Comparison of ENCODE assay signal across 8 cellular contexts in genomic region chr21:36966066-36966845, GRCh38. TPM values are rescaled to one million over a fixed set of nuclear protein-coding genes. Genes with fewer than 3 reads are reported as not detected.
DNase-seq lines count a peak whose midpoint lies in the region; ATAC-seq and TF ChIP-seq lines count a peak whose summit lies in the region.

HLCS (minus strand) TSS chr21:36966669; CDS start chr21:36966638, 31 bp downstream.

- peak; percentile 91 for ATAC-seq in Right ventricle myocardium inferior
- peak; percentile 66 for ATAC-seq in HG02943 (IDR thresholded peaks at IDR 0.05; ENCODE audit: low read depth, unreplicated experiment)
- peak; percentile 90 for ATAC-seq in WTC11

- POLR2A ChIA-PET in WTC11 (lab: Charles Lee) = interaction anchor here (1.0 to 1.6 kb wide), 2 partner anchors 13 to 19 kb away, joined by 3 to 5 read pairs; no protein-coding TSS in a partner anchor

- no peaks in the 10 kb centered on the region for H3K9me3 Mint-ChIP-seq in WTC11

- peak within 1 kb of the TSS; percentile 70 to 72 for H3K4me3 ChIP-seq in cardiac fibroblast (replicated peaks in 1 of 2; ENCODE audit: low read depth in 2 of 2, low read length in 2 of 2)

- H3K27ac Mint-ChIP-seq in WTC11 = peak within 1 kb of the TSS; percentile 74

- H3K4me1 Mint-ChIP-seq in WTC11 = peaks cover 13% of the 10 kb centered on the region

- intact Hi-C loops in Right ventricle myocardium inferior (cut with DNase I) = loop anchor here (2.0 kb wide), 1 partner anchor 15 kb away; no protein-coding TSS in a partner anchor
- intact Hi-C loops in cardiac septum (cut with DNase I) = loop anchor here (1.0 kb wide), 1 partner anchor 24 kb away; no protein-coding TSS in a partner anchor

- peak within 1 kb of the TSS; percentile 75 for H3K4me3 Mint-ChIP-seq in WTC11

- H3K36me3 Mint-ChIP-seq in WTC11 = 0 out of 2 replicates have a peak, but pooled peaks cover 5% of the 10 kb centered on the region

- TF ChIP-seq CTCF in WTC11 (IDR thresholded peaks at IDR 0.05) (no peak), cardiac fibroblast (IDR thresholded peaks at IDR 0.05; ENCODE audit: low read depth, low read length) (no peak)

- no peaks in the 10 kb centered on the region for H3K27me3 Mint-ChIP-seq in WTC11 (ENCODE audit: low read depth)

- CTCF ChIA-PET in WTC11 (lab: Charles Lee) = interaction anchor here (0.6 to 2.8 kb wide), 16 partner anchors 10 to 695 kb away, joined by 3 to 21 read pairs (median 4); partner anchors contain the start of gene RIPPLY3

- peak; percentile 76 for DNase-seq in Right ventricle myocardium inferior (ENCODE audit: missing footprints)
- DNase-seq in cardiac septum (ENCODE audit: low spot score) = no peak
- DNase-seq in NCI-H2081 treated with DMSO at 0.1 percent for 48 hours (lab: John Stamatoyannopoulos, UW) = peak; percentile 10
- peak; percentile 73 for DNase-seq in WTC11 (ENCODE audit: low spot score)
- peak; percentile 55 to 72 for DNase-seq in cardiac fibroblast (ENCODE audit: low read depth in 2 of 2)
- peak; percentile 87 for DNase-seq in kidney tubule cell (ENCODE audit: low spot score)
- peak; percentile 64 for DNase-seq in stimulated activated CD4-positive, alpha-beta T cell treated with anti-CD3 and anti-CD28 coated beads, Interleukin-1b, Interleukin-23, amount 100 ng/mL, for 48 hours

TF ChIP-seq in WTC11, 78 proteins besides CTCF, POLR2A, EP300 and RAD21:
- TF ChIP-seq RORB (CRISPR knock-in tag; IDR thresholded peaks at IDR 0.05) = no peak
- TF ChIP-seq ZBTB43 (CRISPR knock-in tag; IDR thresholded peaks at IDR 0.05) = no peak
- TF ChIP-seq NR2C2 (CRISPR knock-in tag; IDR thresholded peaks at IDR 0.05) = no peak
- no peak for TF ChIP-seq HMGXB4 (CRISPR knock-in tag; IDR thresholded peaks at IDR 0.05)
- no peak for TF ChIP-seq GTF2I (CRISPR knock-in tag; conservative IDR thresholded peaks at IDR 0.05)
- TF ChIP-seq OVOL2 (CRISPR knock-in tag; IDR thresholded peaks at IDR 0.05; ENCODE audit: borderline replicate concordance) = no peak
- TF ChIP-seq IRF1 (CRISPR knock-in tag; IDR thresholded peaks at IDR 0.05) = no peak
- no peak for TF ChIP-seq MLX (CRISPR knock-in tag; IDR thresholded peaks at IDR 0.05)
- TF ChIP-seq KAT7 (CRISPR knock-in tag; IDR thresholded peaks at IDR 0.05; ENCODE audit: borderline replicate concordance) = no peak; the same call in 1 of the 2 replicates
- TF ChIP-seq ZNF121 (CRISPR knock-in tag; IDR thresholded peaks at IDR 0.05) = no peak
- no peak for TF ChIP-seq HMGA2 (CRISPR knock-in tag; IDR thresholded peaks at IDR 0.05)
- TF ChIP-seq TEAD4 (CRISPR knock-in tag; IDR thresholded peaks at IDR 0.05) = no peak
- no peak for TF ChIP-seq E2F1 (CRISPR knock-in tag; IDR thresholded peaks at IDR 0.05)
- TF ChIP-seq ETV6 (CRISPR knock-in tag; IDR thresholded peaks at IDR 0.05) = no peak
- no peak for TF ChIP-seq AR (CRISPR knock-in tag; IDR thresholded peaks at IDR 0.05)
- no peak for TF ChIP-seq TCF7 (CRISPR knock-in tag; IDR thresholded peaks at IDR 0.05; ENCODE audit: low read depth)
- TF ChIP-seq ZNF512 (CRISPR knock-in tag; IDR thresholded peaks at IDR 0.05; ENCODE audit: borderline replicate concordance) = no peak
- TF ChIP-seq RELA (CRISPR knock-in tag; IDR thresholded peaks at IDR 0.05; ENCODE audit: borderline replicate concordance) = no peak
- TF ChIP-seq ATF1 (CRISPR knock-in tag; IDR thresholded peaks at IDR 0.05) = no peak
- TF ChIP-seq IRF2 (CRISPR knock-in tag; IDR thresholded peaks at IDR 0.05; ENCODE audit: borderline replicate concordance, low read depth) = no peak

RNA-seq across cellular contexts. Expression of gene HLCS, which starts in this region (rescaled TPM):
- total RNA-seq in Right ventricle myocardium inferior = 6.8 TPM
- total RNA-seq in cardiac septum = 6.9 TPM
- total RNA-seq in WTC11 (2021) = 9.3 to 11.1 TPM (median 10.9 TPM) in 3 replicates
